In genomic region chr1:68675336-68675735, GRCh38 we compare ENCODE assay signal across 23 cellular contexts.
"Had no signal": no experiment of that assay in that cellular context is flagged by ENCODE, and none has a peak within 500 bp of the region (broad histone marks: within the 10 kb centered on the region; RNA-seq: fewer than 3 reads in every experiment).

No MANE protein-coding gene starts in this region.

- H3K27ac ChIP-seq: cardiac muscle cell, hepatocyte, neutrophil, parathyroid adenoma, thyroid gland had no signal

- H3K4me2 ChIP-seq: hepatocyte had no signal

- H3K9me3 ChIP-seq: neutrophil, thyroid gland had no signal

- H3K9ac ChIP-seq: parathyroid adenoma had no signal

- H3K4me1 Mint-ChIP-seq: activated CD4-positive, alpha-beta memory T cell treated with anti-CD3 and anti-CD28 coated beads, Interleukin-2, amount 10 ng/mL, durations not matched to agents 7 days and 5 days; activated naive CD4-positive, alpha-beta T cell treated with anti-CD3 and anti-CD28 coated beads, Interleukin-2, amount 10 ng/mL, durations not matched to agents 7 days and 5 days; mesothelial cell of epicardium had no signal

- H3K36me3 ChIP-seq: cardiac muscle cell, neutrophil, thyroid gland had no signal

- H3K79me2 ChIP-seq: hepatocyte, parathyroid adenoma had no signal

- H3K4me1 ChIP-seq: parathyroid adenoma, thyroid gland had no signal

- H3K27ac Mint-ChIP-seq: activated CD4-positive, alpha-beta memory T cell treated with anti-CD3 and anti-CD28 coated beads, Interleukin-2, amount 10 ng/mL, durations not matched to agents 7 days and 5 days; activated naive CD4-positive, alpha-beta T cell treated with anti-CD3 and anti-CD28 coated beads, Interleukin-2, amount 10 ng/mL, durations not matched to agents 7 days and 5 days; activated T-cell treated with anti-CD3 and anti-CD28 coated beads, Interleukin-2, amount 50 U/mL, for 24 hours; dendritic cell treated with granulocyte-macrophage colony-stimulating factor and Interleukin-4, amounts not matched to agents 40 ng/mL and 50 ng/mL, for 4 days; mesothelial cell of epicardium; natural killer cell treated with Interleukin-12 subunit alpha and Interleukin-12 subunit beta and Interleukin-15 and Interleukin-18, amount 100 ng/mL, for 72 hours; WTC11 had no signal

- H3K4me3 Mint-ChIP-seq: activated CD4-positive, alpha-beta memory T cell treated with anti-CD3 and anti-CD28 coated beads, Interleukin-2, amount 10 ng/mL, durations not matched to agents 7 days and 5 days; activated naive CD4-positive, alpha-beta T cell treated with anti-CD3 and anti-CD28 coated beads, Interleukin-2, amount 10 ng/mL, durations not matched to agents 7 days and 5 days; activated T-cell treated with anti-CD3 and anti-CD28 coated beads, Interleukin-2, amount 50 U/mL, for 24 hours; dendritic cell treated with granulocyte-macrophage colony-stimulating factor and Interleukin-4, amounts not matched to agents 40 ng/mL and 50 ng/mL, for 4 days; mesothelial cell of epicardium; natural killer cell treated with Interleukin-12 subunit alpha and Interleukin-12 subunit beta and Interleukin-15 and Interleukin-18, amount 100 ng/mL, for 72 hours; WTC11 had no signal

- H2AFZ ChIP-seq: hepatocyte, parathyroid adenoma had no signal

- H3K27me3 ChIP-seq: cardiac muscle cell, hepatocyte, neutrophil, thyroid gland had no signal

- ATAC-seq: natural killer cell treated with Interleukin-12 subunit alpha and Interleukin-12 subunit beta and Interleukin-15 and Interleukin-18, amount 100 ng/mL, for 72 hours; WTC11 had no signal

- H3K36me3 Mint-ChIP-seq: activated naive CD4-positive, alpha-beta T cell treated with anti-CD3 and anti-CD28 coated beads, Interleukin-2, amount 10 ng/mL, durations not matched to agents 7 days and 5 days; mesothelial cell of epicardium; natural killer cell treated with Interleukin-12 subunit alpha and Interleukin-12 subunit beta and Interleukin-15 and Interleukin-18, amount 100 ng/mL, for 72 hours; WTC11 had no signal

- DNase-seq: activated CD4-positive, alpha-beta memory T cell treated with anti-CD3 and anti-CD28 coated beads, Interleukin-2, amount 10 ng/mL, durations not matched to agents 7 days and 5 days; activated CD4-positive, alpha-beta T cell treated with anti-CD3 and anti-CD28 coated beads for 48 hours; activated effector memory CD4-positive, alpha-beta T cell treated with Interleukin-2 at 50 U/mL for 16 hours; activated naive CD4-positive, alpha-beta T cell treated with anti-CD3 and anti-CD28 coated beads, Interleukin-2, amount 10 ng/mL, durations not matched to agents 7 days and 5 days; activated T-cell treated with anti-CD3 and anti-CD28 coated beads, Interleukin-2, amount 50 U/mL, for 24 hours; aorta; effector CD8-positive, alpha-beta T cell; foreskin fibroblast; stimulated activated CD4-positive, alpha-beta T cell treated with anti-CD3 and anti-CD28 coated beads, Interleukin-12 subunit alpha, Interleukin-12 subunit beta, amount 100 ng/mL, for 4 hours; stimulated activated CD4-positive, alpha-beta T cell treated with anti-CD3 and anti-CD28 coated beads, Interleukin-1b, Interleukin-23, amount 100 ng/mL, for 48 hours; stimulated activated CD8-positive, alpha-beta memory T cell treated with anti-CD3 and anti-CD28 coated beads, Interleukin-4, amount 100 ng/mL, for 48 hours; stimulated activated naive CD4-positive, alpha-beta T cell treated with Interleukin-2 at 50 U/mL for 16 hours; SW 1271; thyroid gland had no signal

- H3K27me3 Mint-ChIP-seq: activated CD4-positive, alpha-beta memory T cell treated with anti-CD3 and anti-CD28 coated beads, Interleukin-2, amount 10 ng/mL, durations not matched to agents 7 days and 5 days; activated naive CD4-positive, alpha-beta T cell treated with anti-CD3 and anti-CD28 coated beads, Interleukin-2, amount 10 ng/mL, durations not matched to agents 7 days and 5 days; activated T-cell treated with anti-CD3 and anti-CD28 coated beads, Interleukin-2, amount 50 U/mL, for 24 hours; dendritic cell treated with granulocyte-macrophage colony-stimulating factor and Interleukin-4, amounts not matched to agents 40 ng/mL and 50 ng/mL, for 4 days; natural killer cell treated with Interleukin-12 subunit alpha and Interleukin-12 subunit beta and Interleukin-15 and Interleukin-18, amount 100 ng/mL, for 72 hours had no signal

- H3K4me3 ChIP-seq: cardiac muscle cell, hepatocyte, lung, thyroid gland had no signal
